In the genomic region with DNA sequence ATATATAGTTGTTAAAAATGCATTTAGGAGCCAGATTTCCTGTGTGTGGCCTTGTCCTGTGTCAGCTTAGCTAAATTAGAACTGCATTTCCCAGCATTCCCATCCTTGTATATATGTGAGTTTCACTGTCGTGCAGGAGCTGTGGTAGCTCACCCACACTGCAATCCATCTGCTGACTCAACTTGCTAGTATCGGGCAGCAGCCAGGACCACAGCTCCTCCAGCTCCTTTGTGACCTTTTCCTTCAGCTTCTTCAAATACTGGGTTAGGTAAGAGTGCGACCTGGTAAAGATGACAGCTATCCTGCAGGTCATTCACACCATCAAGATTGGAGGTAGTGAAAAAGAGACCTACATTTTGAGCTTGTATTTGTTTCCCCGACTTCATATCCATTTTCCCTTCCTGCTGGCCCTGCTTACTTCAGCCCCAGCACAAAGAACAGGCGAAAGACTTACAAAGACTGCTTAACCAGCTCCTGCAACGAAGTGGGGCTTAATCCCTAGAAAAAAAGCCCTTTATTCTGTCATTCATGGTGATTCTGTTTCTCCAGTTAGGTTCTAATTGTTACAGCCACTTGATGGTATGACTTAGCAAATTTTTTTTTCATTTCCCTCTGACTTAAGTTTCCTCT, we compare ENCODE assay signal across 1 cellular context.
TF ChIP-seq lines count a peak whose summit lies in the region.

No MANE protein-coding gene starts in this region.

TF ChIP-seq in SK-N-SH, 30 proteins besides CTCF, POLR2A, EP300 and RAD21 (continued from another document):
- TF ChIP-seq TAF1 (IDR thresholded peaks at IDR 0.05; ENCODE audit: borderline replicate concordance, low read depth, low read length) (no peak), NRF1 (IDR thresholded peaks at IDR 0.05; ENCODE audit: low read depth, low read length) (no peak), IRF3 (IDR thresholded peaks at IDR 0.05; ENCODE audit: low read depth, low read length) (no peak), FOXM1 (IDR thresholded peaks at IDR 0.05; ENCODE audit: low read depth) (no peak), GATA2 (CRISPR knock-in tag; IDR thresholded peaks at IDR 0.05) (no peak), SIN3A (IDR thresholded peaks at IDR 0.05; ENCODE audit: borderline replicate concordance, low read depth, low read length) (no peak), CHD2 (IDR thresholded peaks at IDR 0.05; ENCODE audit: low read length, partially characterized antibody) (no peak), RXRA (IDR thresholded peaks at IDR 0.05; ENCODE audit: borderline replicate concordance, low read depth) (no peak), ZBTB33 (IDR thresholded peaks at IDR 0.05; ENCODE audit: borderline replicate concordance, low read depth) (no peak)
- TF ChIP-seq, protein P1, sequence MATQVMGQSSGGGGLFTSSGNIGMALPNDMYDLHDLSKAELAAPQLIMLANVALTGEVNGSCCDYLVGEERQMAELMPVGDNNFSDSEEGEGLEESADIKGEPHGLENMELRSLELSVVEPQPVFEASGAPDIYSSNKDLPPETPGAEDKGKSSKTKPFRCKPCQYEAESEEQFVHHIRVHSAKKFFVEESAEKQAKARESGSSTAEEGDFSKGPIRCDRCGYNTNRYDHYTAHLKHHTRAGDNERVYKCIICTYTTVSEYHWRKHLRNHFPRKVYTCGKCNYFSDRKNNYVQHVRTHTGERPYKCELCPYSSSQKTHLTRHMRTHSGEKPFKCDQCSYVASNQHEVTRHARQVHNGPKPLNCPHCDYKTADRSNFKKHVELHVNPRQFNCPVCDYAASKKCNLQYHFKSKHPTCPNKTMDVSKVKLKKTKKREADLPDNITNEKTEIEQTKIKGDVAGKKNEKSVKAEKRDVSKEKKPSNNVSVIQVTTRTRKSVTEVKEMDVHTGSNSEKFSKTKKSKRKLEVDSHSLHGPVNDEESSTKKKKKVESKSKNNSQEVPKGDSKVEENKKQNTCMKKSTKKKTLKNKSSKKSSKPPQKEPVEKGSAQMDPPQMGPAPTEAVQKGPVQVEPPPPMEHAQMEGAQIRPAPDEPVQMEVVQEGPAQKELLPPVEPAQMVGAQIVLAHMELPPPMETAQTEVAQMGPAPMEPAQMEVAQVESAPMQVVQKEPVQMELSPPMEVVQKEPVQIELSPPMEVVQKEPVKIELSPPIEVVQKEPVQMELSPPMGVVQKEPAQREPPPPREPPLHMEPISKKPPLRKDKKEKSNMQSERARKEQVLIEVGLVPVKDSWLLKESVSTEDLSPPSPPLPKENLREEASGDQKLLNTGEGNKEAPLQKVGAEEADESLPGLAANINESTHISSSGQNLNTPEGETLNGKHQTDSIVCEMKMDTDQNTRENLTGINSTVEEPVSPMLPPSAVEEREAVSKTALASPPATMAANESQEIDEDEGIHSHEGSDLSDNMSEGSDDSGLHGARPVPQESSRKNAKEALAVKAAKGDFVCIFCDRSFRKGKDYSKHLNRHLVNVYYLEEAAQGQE (IDR thresholded peaks at IDR 0.05; ENCODE audit: low read depth, low read length) = no peak
TF ChIP-seq in SK-N-SH: peak in this region for 0.
